Comparison of ENCODE assay signal across 27 cellular contexts in genomic region chr10:57362811-57363210, GRCh38.
A peak's percentile ranks its signal among the peaks of the same experiment; 100 is the strongest.
DNase-seq lines count a peak whose midpoint lies in the region; ATAC-seq lines count a peak whose summit lies in the region.
"Had no signal": no experiment of that assay in that cellular context is flagged by ENCODE, and none has a peak within 500 bp of the region (broad histone marks: within the 10 kb centered on the region; RNA-seq: fewer than 3 reads in every experiment).

No MANE protein-coding gene starts in this region.

- ATAC-seq in GM18870 (IDR thresholded peaks at IDR 0.05; ENCODE audit: unreplicated experiment) (peak; percentile 70), GM21423 (IDR thresholded peaks at IDR 0.05; ENCODE audit: unreplicated experiment) (peak; percentile 84), HG03139 (IDR thresholded peaks at IDR 0.05; ENCODE audit: unreplicated experiment) (peak; percentile 93)
- ATAC-seq: activated naive CD4-positive, alpha-beta T cell treated with anti-CD3 and anti-CD28 coated beads, Interleukin-2, amount 50 U/mL, for 72 hours; foreskin keratinocyte; HepG2; right cardiac atrium; stimulated activated naive CD8-positive, alpha-beta T cell treated with anti-CD3 and anti-CD28 coated beads, Interleukin-15, Interleukin-2, amounts not matched to agents 100 U/mL and 50 U/mL, for 24 hours had no signal

- peak; percentile 83 for DNase-seq in NCI-H748 (lab: John Stamatoyannopoulos, UW; ENCODE audit: unreplicated experiment)
- DNase-seq in NCI-H146 (lab: John Stamatoyannopoulos, UW): no peak
- DNase-seq in RKO (ENCODE audit: low spot score): no peak
- DNase-seq in SHP77 (lab: John Stamatoyannopoulos, UW): no peak
- DNase-seq: activated CD4-positive, alpha-beta T cell treated with anti-CD3 and anti-CD28 coated beads for 4 hours; AML-193; amygdala; brain microvascular endothelial cell; Calu3; CD4-positive, CD25-positive, alpha-beta regulatory T cell; esophagus squamous epithelium; foreskin keratinocyte; MM.1S; NCI-H2081; NCI-H345; NCI-H774; Peyer's patch; posterior cingulate gyrus; right cardiac atrium; SIG-M5; stimulated activated CD4-positive, alpha-beta T cell treated with anti-CD3 and anti-CD28 coated beads, Interleukin-1b, Interleukin-23, amount 100 ng/mL, for 48 hours; stimulated activated naive CD8-positive, alpha-beta T cell treated with anti-CD3 and anti-CD28 coated beads, Interleukin-15, Interleukin-2, amounts not matched to agents 100 U/mL and 50 U/mL, for 24 hours had no signal
